ENCODE assay signal across 16 cellular contexts in the genomic region with DNA sequence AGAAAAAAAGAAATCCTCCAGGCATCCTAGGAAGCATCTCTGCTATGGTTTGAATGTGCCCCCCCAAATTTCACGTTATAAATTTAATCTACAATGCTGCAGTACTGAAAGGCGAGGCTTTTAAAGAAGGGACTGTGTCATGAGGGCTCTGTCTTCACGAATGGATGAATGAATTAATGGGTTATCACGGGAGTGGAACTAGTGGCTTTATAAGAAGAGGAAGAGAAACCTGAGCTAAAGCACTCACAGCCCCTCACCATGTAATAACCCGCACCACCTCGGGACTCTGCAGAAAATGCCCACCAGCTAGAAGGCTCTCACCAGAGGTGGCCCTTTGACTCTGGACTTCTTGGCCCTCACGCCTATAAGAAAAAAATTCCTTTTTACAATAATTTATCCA. TPM values are rescaled to one million over a fixed set of nuclear protein-coding genes. Genes with fewer than 3 reads are reported as not detected.
DNase-seq lines count a peak whose midpoint lies in the region; ATAC-seq and TF ChIP-seq lines count a peak whose summit lies in the region.
"Had no signal": no experiment of that assay in that cellular context is flagged by ENCODE, and none has a peak within 500 bp of the region (broad histone marks: within the 10 kb centered on the region; RNA-seq: fewer than 3 reads in every experiment).

No MANE protein-coding gene starts in this region.

- H3K4me3 Mint-ChIP-seq in activated T-cell treated with anti-CD3 and anti-CD28 coated beads, Interleukin-2, amount 50 U/mL, for 72 hours, result no peak overlapping the region
- no peak overlapping the region for H3K4me3 Mint-ChIP-seq in activated T-cell treated with anti-CD3 and anti-CD28 coated beads, Interleukin-2, amount 50 U/mL, for 4 hours
- no peak overlapping the region for H3K4me3 Mint-ChIP-seq in effector memory CD8-positive, alpha-beta T cell
- H3K4me3 Mint-ChIP-seq: activated CD4-positive, alpha-beta memory T cell treated with anti-CD3 and anti-CD28 coated beads, Interleukin-2, amount 10 ng/mL, durations not matched to agents 7 days and 5 days; nephron had no signal

- peak overlapping the region; percentile 86 for H3K4me2 ChIP-seq in Karpas-422 (ENCODE audit: low read depth, low read length, poor library complexity, severe bottlenecking)

- H3K79me2 ChIP-seq in Karpas-422 (ENCODE audit: low read length), result peaks cover 90% of the 10 kb centered on the region

- peaks cover 81% of the 10 kb centered on the region for H3K4me1 ChIP-seq in Karpas-422 (ENCODE audit: low read length)
- peaks cover 35 to 47% (median 38%) of the 10 kb centered on the region in 4 donors for H3K4me1 ChIP-seq in esophagus muscularis mucosa

- TF ChIP-seq EP300 in esophagus muscularis mucosa (IDR thresholded peaks at IDR 0.05), result no peak

- H3K9ac ChIP-seq in Karpas-422 (ENCODE audit: low read length), result peak overlapping the region; percentile 54

- intact Hi-C loops in esophagus muscularis mucosa (cut with DNase I), result no loop called here

- peak overlapping the region; percentile 47 for H3K27ac Mint-ChIP-seq in activated T-cell treated with anti-CD3 and anti-CD28 coated beads, Interleukin-2, amount 50 U/mL, for 72 hours
- H3K27ac Mint-ChIP-seq in effector memory CD8-positive, alpha-beta T cell, result peak overlapping the region in 1 of 2 donors; percentile 27
- H3K27ac Mint-ChIP-seq: activated CD4-positive, alpha-beta memory T cell treated with anti-CD3 and anti-CD28 coated beads, Interleukin-2, amount 10 ng/mL, durations not matched to agents 7 days and 5 days; nephron had no signal

- no peaks in the 10 kb centered on the region for H3K27me3 Mint-ChIP-seq in activated T-cell treated with anti-CD3 and anti-CD28 coated beads, Interleukin-2, amount 50 U/mL, for 72 hours (ENCODE audit: low read depth)
- no peaks in the 10 kb centered on the region for H3K27me3 Mint-ChIP-seq in activated T-cell treated with anti-CD3 and anti-CD28 coated beads, Interleukin-2, amount 50 U/mL, for 4 hours (ENCODE audit: low read depth)
- no peaks in the 10 kb centered on the region for H3K27me3 Mint-ChIP-seq in effector memory CD8-positive, alpha-beta T cell
- H3K27me3 Mint-ChIP-seq: activated CD4-positive, alpha-beta memory T cell treated with anti-CD3 and anti-CD28 coated beads, Interleukin-2, amount 10 ng/mL, durations not matched to agents 7 days and 5 days; CD4-positive, alpha-beta memory T cell had no signal

- H3K27me3 ChIP-seq in Karpas-422 (ENCODE audit: low read length) (no peaks in the 10 kb centered on the region), esophagus muscularis mucosa (no peaks in the 10 kb centered on the region)
- H3K27me3 ChIP-seq: gastrocnemius medialis, SJSA1 had no signal

- H4K20me1 ChIP-seq in Karpas-422 (ENCODE audit: insufficient read depth, low read depth, low read length), result no peaks in the 10 kb centered on the region

- no peak for ATAC-seq in activated T-cell treated with anti-CD3 and anti-CD28 coated beads, Interleukin-2, amount 50 U/mL, for 72 hours (replicated peaks in 1 of 2)
- no peak for ATAC-seq in activated T-cell treated with anti-CD3 and anti-CD28 coated beads, Interleukin-2, amount 50 U/mL, for 4 hours
- ATAC-seq in HG02798 (IDR thresholded peaks at IDR 0.05; ENCODE audit: poor library complexity, unreplicated experiment), result peak; percentile 35
- ATAC-seq in effector memory CD8-positive, alpha-beta T cell (replicated peaks), result no peak
- ATAC-seq: gastrocnemius medialis, lower lobe of right lung had no signal

- H3K36me3 ChIP-seq in Karpas-422 (ENCODE audit: insufficient read depth, low read length) (no peaks in the 10 kb centered on the region), esophagus muscularis mucosa (no peaks in the 10 kb centered on the region)
- H3K36me3 ChIP-seq: gastrocnemius medialis, lower lobe of right lung, SJSA1 had no signal

- H3K36me3 Mint-ChIP-seq in activated T-cell treated with anti-CD3 and anti-CD28 coated beads, Interleukin-2, amount 50 U/mL, for 72 hours (ENCODE audit: insufficient read depth in 2 of 2), result peaks cover 0 to 2% of the 10 kb centered on the region in 2 donors
- H3K36me3 Mint-ChIP-seq in activated T-cell treated with anti-CD3 and anti-CD28 coated beads, Interleukin-2, amount 50 U/mL, for 4 hours (ENCODE audit: insufficient read depth), result peaks cover 10% of the 10 kb centered on the region
- peaks cover 5% of the 10 kb centered on the region for H3K36me3 Mint-ChIP-seq in effector memory CD8-positive, alpha-beta T cell (ENCODE audit: insufficient read depth)

- no peak overlapping the region for H2AFZ ChIP-seq in Karpas-422 (ENCODE audit: low read length)

- no peaks in the 10 kb centered on the region for H3K9me3 Mint-ChIP-seq in activated T-cell treated with anti-CD3 and anti-CD28 coated beads, Interleukin-2, amount 50 U/mL, for 72 hours
- H3K9me3 Mint-ChIP-seq in activated T-cell treated with anti-CD3 and anti-CD28 coated beads, Interleukin-2, amount 50 U/mL, for 4 hours, result no peaks in the 10 kb centered on the region
- no peaks in the 10 kb centered on the region for H3K9me3 Mint-ChIP-seq in effector memory CD8-positive, alpha-beta T cell
- H3K9me3 Mint-ChIP-seq: activated CD4-positive, alpha-beta memory T cell treated with anti-CD3 and anti-CD28 coated beads, Interleukin-2, amount 10 ng/mL, durations not matched to agents 7 days and 5 days; CD4-positive, alpha-beta memory T cell; nephron had no signal

- no peaks in the 10 kb centered on the region for H3K9me3 ChIP-seq in Karpas-422 (ENCODE audit: low read length)
- no peaks in the 10 kb centered on the region for H3K9me3 ChIP-seq in esophagus muscularis mucosa
- H3K9me3 ChIP-seq: gastrocnemius medialis, lower lobe of right lung, SJSA1 had no signal

- H3K27ac ChIP-seq in Karpas-422 (ENCODE audit: low read length) (peak overlapping the region; percentile 86), esophagus muscularis mucosa (replicated peaks in 1 of 4) (no peak overlapping the region)
- H3K27ac ChIP-seq: lower lobe of right lung, SJSA1 had no signal

- TF ChIP-seq POLR2A in esophagus muscularis mucosa (IDR thresholded peaks at IDR 0.05; ENCODE audit: low read depth), result no peak

- 87% methylated on average over 7 of the region's 7 CpGs for WGBS in esophagus muscularis mucosa

- H3K4me1 Mint-ChIP-seq in activated T-cell treated with anti-CD3 and anti-CD28 coated beads, Interleukin-2, amount 50 U/mL, for 72 hours (ENCODE audit: low read depth), result peaks cover 42% of the 10 kb centered on the region
- H3K4me1 Mint-ChIP-seq in activated T-cell treated with anti-CD3 and anti-CD28 coated beads, Interleukin-2, amount 50 U/mL, for 4 hours (ENCODE audit: low read depth), result peaks cover 42% of the 10 kb centered on the region
- peaks cover 38 to 42% of the 10 kb centered on the region in 2 donors for H3K4me1 Mint-ChIP-seq in effector memory CD8-positive, alpha-beta T cell (ENCODE audit: low read depth in 2 of 2)

- H3K9me2 ChIP-seq in Karpas-422 (replicated peaks; ENCODE audit: insufficient read depth, low read length), result no peaks in the 10 kb centered on the region

- H3K4me3 ChIP-seq in Karpas-422 (ENCODE audit: low read length) (peak overlapping the region; percentile 34; the same call in 1 of the 2 replicates), esophagus muscularis mucosa (no peak overlapping the region)
- H3K4me3 ChIP-seq: gastrocnemius medialis, lower lobe of right lung, SJSA1 had no signal

- no peak for TF ChIP-seq CTCF in esophagus muscularis mucosa (IDR thresholded peaks at IDR 0.05)

- DNase-seq in activated T-cell treated with anti-CD3 and anti-CD28 coated beads, Interleukin-2, amount 50 U/mL, for 72 hours, result no peak
- DNase-seq in activated T-cell treated with anti-CD3 and anti-CD28 coated beads, Interleukin-2, amount 50 U/mL, for 4 hours, result no peak
- DNase-seq in Karpas-422 (peak; percentile 82), GDM1 (lab: John Stamatoyannopoulos, UW) (no peak), esophagus muscularis mucosa (ENCODE audit: extremely low spot score) (no peak)
- no peak for DNase-seq in activated CD8-positive, alpha-beta memory T cell treated with anti-CD3 and anti-CD28 coated beads for 24 hours
- no peak for DNase-seq in effector memory CD8-positive, alpha-beta T cell
- DNase-seq: activated CD4-positive, alpha-beta memory T cell treated with anti-CD3 and anti-CD28 coated beads, Interleukin-2, amount 10 ng/mL, durations not matched to agents 7 days and 5 days; activated effector memory CD4-positive, alpha-beta T cell treated with Interleukin-2 at 50 U/mL for 16 hours; CD4-positive, alpha-beta memory T cell; gastrocnemius medialis; lower lobe of right lung had no signal

RNA-seq across cellular contexts. Expression of gene RNU4ATAC, which starts 27.6 kb away (rescaled TPM):
- total RNA-seq in activated T-cell treated with anti-CD3 and anti-CD28 coated beads, Interleukin-2, amount 50 U/mL, for 72 hours, result not detected
- total RNA-seq in activated T-cell treated with anti-CD3 and anti-CD28 coated beads, Interleukin-2, amount 50 U/mL, for 4 hours, result not detected
- total RNA-seq in Karpas-422 (2014; rRNA removed; shearing (Covaris generic); ENCODE audit: low replicate concordance), result not detected in 2 replicates
- total RNA-seq in esophagus muscularis mucosa, result not detected
- total RNA-seq: activated CD4-positive, alpha-beta memory T cell treated with anti-CD3 and anti-CD28 coated beads, Interleukin-2, amount 10 ng/mL, durations not matched to agents 7 days and 5 days; CD4-positive, alpha-beta memory T cell; endothelial cell of umbilical vein; gastrocnemius medialis; SJSA1 had no signal
